In genomic region chr6:159608961-159609673, GRCh38 we compare ENCODE assay signal across 8 cellular contexts.
DNase-seq lines count a peak whose midpoint lies in the region; ATAC-seq and TF ChIP-seq lines count a peak whose summit lies in the region.

No MANE protein-coding gene starts in this region.

- H3K27me3 ChIP-seq in right cardiac atrium (ENCODE audit: control insufficient read depth, insufficient read depth) (no peaks in the 10 kb centered on the region), endodermal cell (ENCODE audit: control insufficient read depth, insufficient read depth, low read length, poor library complexity, severe bottlenecking) (no peaks in the 10 kb centered on the region), testis (no peaks in the 10 kb centered on the region)

- H3K9me3 Mint-ChIP-seq in endodermal cell, result no peaks in the 10 kb centered on the region

- H3K9me3 ChIP-seq in right cardiac atrium (ENCODE audit: control insufficient read depth, low read length) (no peaks in the 10 kb centered on the region), endodermal cell (ENCODE audit: control insufficient read depth, low read length) (no peaks in the 10 kb centered on the region), testis (no peaks in the 10 kb centered on the region)

- ATAC-seq in Right ventricle myocardium inferior (peak; percentile 36), right cardiac atrium (no peak), GM18502 (IDR thresholded peaks at IDR 0.05; ENCODE audit: poor library complexity, unreplicated experiment) (no peak)

- no peaks in the 10 kb centered on the region for H3K27me3 Mint-ChIP-seq in endodermal cell (ENCODE audit: insufficient read depth)

- H3K4me1 ChIP-seq in right cardiac atrium (ENCODE audit: control insufficient read depth, insufficient read depth, low read length) (no peaks in the 10 kb centered on the region), endodermal cell (ENCODE audit: control insufficient read depth, insufficient read depth, low read length) (no peaks in the 10 kb centered on the region), testis (no peaks in the 10 kb centered on the region)

- no peaks in the 10 kb centered on the region for H3K4me1 Mint-ChIP-seq in endodermal cell

- H3K27ac ChIP-seq in right cardiac atrium (ENCODE audit: low read length) (no peak overlapping the region), endodermal cell (ENCODE audit: low read depth, low read length) (no peak overlapping the region), testis (no peak overlapping the region)

- DNase-seq in Right ventricle myocardium inferior (ENCODE audit: missing footprints), result no peak
- no peak for DNase-seq in right cardiac atrium
- DNase-seq in endodermal cell, result peak; percentile 85
- peak; percentile 32 for DNase-seq in testis
- DNase-seq in lower leg skin (ENCODE audit: low spot score in 2 of 2), result no peak
- DNase-seq in NCI-H748 treated with DMSO at 0.1 percent for 48 hours (lab: John Stamatoyannopoulos, UW), result no peak

- intact Hi-C loops in Right ventricle myocardium inferior (cut with DNase I), result no loop called here
- intact Hi-C loops in right cardiac atrium (cut with DNase I), result no loop called here
- intact Hi-C loops in testis (cut with DNase I; ENCODE audit: low total_unique reads), result no loop called here
- intact Hi-C loops in lower leg skin (cut with DNase I; ENCODE audit: low total_unique reads), result no loop called here

- no peak overlapping the region for H3K4me3 Mint-ChIP-seq in endodermal cell

- H3K36me3 ChIP-seq in endodermal cell (ENCODE audit: control insufficient read depth, insufficient read depth, low read length) (no peaks in the 10 kb centered on the region), testis (ENCODE audit: low read depth, missing control alignments) (no peaks in the 10 kb centered on the region)

- no peak overlapping the region for H3K9ac ChIP-seq in endodermal cell (ENCODE audit: extremely low read depth, low read length, poor library complexity, severe bottlenecking)

- no peaks in the 10 kb centered on the region for H3K36me3 Mint-ChIP-seq in endodermal cell (ENCODE audit: low read depth)

- TF ChIP-seq CTCF in LNCAP (IDR thresholded peaks at IDR 0.05) (peak; percentile 46), endodermal cell (conservative IDR thresholded peaks at IDR 0.05) (peak; percentile 86), testis (IDR thresholded peaks at IDR 0.05) (no peak), lower leg skin (IDR thresholded peaks at IDR 0.05) (no peak)

- H3K4me3 ChIP-seq in right cardiac atrium (ENCODE audit: low read length), result no peak overlapping the region
- H3K4me3 ChIP-seq in endodermal cell (ENCODE audit: low read length), result no peak overlapping the region
- no peak overlapping the region for H3K4me3 ChIP-seq in testis
- no peak overlapping the region for H3K4me3 ChIP-seq in lower leg skin (ENCODE audit: low read depth, poor library complexity, severe bottlenecking)

- H3K27ac Mint-ChIP-seq in endodermal cell, result no peak overlapping the region

- 50% methylated on average over 6 of the region's 6 CpGs for WGBS in right cardiac atrium
- WGBS in endodermal cell (ENCODE audit: insufficient coverage in 1 of 2, insufficient read length in 1 of 2), 2 experiments, result 70 to 73% methylated on average over 4 to 6 of the region's 6 CpGs
- 77 to 81% methylated on average over 6 of the region's 6 CpGs for WGBS in testis, 2 donors
- WGBS in lower leg skin, 2 donors, result 51 to 64% methylated on average over 6 of the region's 6 CpGs

- no peak for TF ChIP-seq POLR2A in testis (IDR thresholded peaks at IDR 0.05)
- no peak for TF ChIP-seq POLR2A in lower leg skin (IDR thresholded peaks at IDR 0.05)

Comparison
In these comparisons a context has a peak if more than half of its experiments do, and no peak if none do; other contexts are left out.
1. DNase-seq: peak in endodermal cell (single experiment) and testis (single experiment); none in Right ventricle myocardium inferior (single experiment), right cardiac atrium (0 of 3), lower leg skin (0 of 2) and NCI-H748 treated with DMSO at 0.1 percent for 48 hours (single experiment).
2. CTCF ChIP-seq: peak in LNCAP (single experiment) and endodermal cell (single experiment); none in testis (0 of 3) and lower leg skin (0 of 3).